In the genomic region with DNA sequence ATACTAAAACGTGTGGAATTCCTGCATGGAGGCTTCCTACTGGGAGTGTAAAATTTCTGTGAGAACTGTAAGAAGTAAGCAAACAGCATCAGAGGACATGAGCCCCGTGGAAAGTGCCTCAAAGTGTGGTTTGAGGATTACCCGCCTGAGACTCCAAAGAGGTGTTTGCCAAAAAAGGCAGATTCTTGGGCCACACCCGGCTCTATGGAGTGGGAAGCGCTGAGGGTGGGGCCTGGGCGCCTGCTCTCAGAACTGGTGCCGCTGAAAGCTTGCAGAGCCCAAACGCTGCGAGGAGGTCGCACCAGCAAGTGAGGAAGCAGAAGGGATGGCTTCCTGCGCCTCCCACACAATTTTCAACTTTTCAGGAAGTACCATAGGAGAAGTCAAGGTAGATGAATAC, we compare ENCODE assay signal across 8 cellular contexts. TPM values are rescaled to one million over a fixed set of nuclear protein-coding genes. Genes with fewer than 3 reads are reported as not detected.
DNase-seq lines count a peak whose midpoint lies in the region; ATAC-seq and TF ChIP-seq lines count a peak whose summit lies in the region.

No MANE protein-coding gene starts in this region.

- H2AK5ac ChIP-seq in IMR-90 (ENCODE audit: low read depth, low read length): no peak overlapping the region

- 80% methylated on average over 6 of the region's 11 CpGs; no CpG with 5 or more reads in 1 of the 2 experiments for WGBS in IMR-90 (ENCODE audit: extremely low coverage in 2 of 2, insufficient read length in 1 of 2), 2 experiments

- no peak overlapping the region for H3K9ac ChIP-seq in IMR-90 (ENCODE audit: low read depth, low read length)

- H4K91ac ChIP-seq in IMR-90 (ENCODE audit: insufficient read depth, low read depth, low read length): no peak overlapping the region; the same call in 1 of the 2 replicates

- no peak overlapping the region for H2BK15ac ChIP-seq in IMR-90 (ENCODE audit: low read depth, low read length)

- H3K27ac ChIP-seq in IMR-90 (ENCODE audit: insufficient read depth, low read length) (no peak overlapping the region), left ventricle myocardium inferior (replicated peaks) (peak overlapping the region; percentile 91)

- H3K23ac ChIP-seq in IMR-90 (ENCODE audit: low read depth, low read length): no peak overlapping the region

- H2AK9ac ChIP-seq in IMR-90 (replicated peaks; ENCODE audit: low read depth, low read length, poor library complexity): no peak overlapping the region

- H3K9me1 ChIP-seq in IMR-90 (ENCODE audit: insufficient read depth, low read length): no peaks in the 10 kb centered on the region

- no peak for TF ChIP-seq POLR2A in IMR-90 (IDR thresholded peaks at IDR 0.05; ENCODE audit: low read depth, low read length)

- H2BK120ac ChIP-seq in IMR-90 (ENCODE audit: low read depth, low read length): no peak overlapping the region

- H3K27me3 ChIP-seq in IMR-90 (ENCODE audit: control insufficient read depth, insufficient read depth, low read length) (no peaks in the 10 kb centered on the region; the same call in 1 of the 2 replicates), left ventricle myocardium inferior (ENCODE audit: low read depth) (no peaks in the 10 kb centered on the region)

- H3K18ac ChIP-seq in IMR-90 (ENCODE audit: low read depth, low read length): no peak overlapping the region

- no peak overlapping the region for H3K4me3 ChIP-seq in IMR-90 (ENCODE audit: insufficient read depth, low read depth, low read length)
- H3K4me3 ChIP-seq in left ventricle myocardium inferior: peak overlapping the region; percentile 50

- no peak overlapping the region for H3K56ac ChIP-seq in IMR-90 (ENCODE audit: extremely low read depth, insufficient read depth, low read length)

- no TSS peak for BruUV-seq in IMR-90 (replicated peaks; lab: Mats Ljungman, UMichigan)

- no peak overlapping the region for H3K14ac ChIP-seq in IMR-90 (replicated peaks; ENCODE audit: low read depth, low read length)

- DNase-seq in IMR-90: no peak
- DNase-seq in activated T-cell treated with anti-CD3 and anti-CD28 coated beads, Interleukin-2, amount 50 U/mL, for 1 hour: peak; percentile 32
- peak; percentile 73 for DNase-seq in left ventricle myocardium inferior
- DNase-seq in stimulated activated CD8-positive, alpha-beta memory T cell treated with anti-CD3 and anti-CD28 coated beads, Interleukin-4, amount 100 ng/mL, for 48 hours: peak; percentile 37
- no peak for DNase-seq in mucosa of gallbladder (ENCODE audit: low spot score)
- no peak for DNase-seq in GM13977 (ENCODE audit: low spot score)

- dilution Hi-C loops in IMR-90 (cut with HindIII; ENCODE audit: low sequenced_read_pairs, unreplicated experiment): no loop called here

- ATAC-seq in IMR-90 (ENCODE audit: low read depth): no peak
- no peak for ATAC-seq in HG03354 (IDR thresholded peaks at IDR 0.05; ENCODE audit: poor library complexity, severe bottlenecking, unreplicated experiment)
- no peak for ATAC-seq in GM19467 (IDR thresholded peaks at IDR 0.05; ENCODE audit: unreplicated experiment)

- no peak overlapping the region for H2BK20ac ChIP-seq in IMR-90 (ENCODE audit: low read depth, low read length)

- no peaks in the 10 kb centered on the region for H4K20me1 ChIP-seq in IMR-90 (ENCODE audit: insufficient read depth, low read length)

- H3K9me3 ChIP-seq in IMR-90 (ENCODE audit: control insufficient read depth, insufficient read depth, low read length) (no peaks in the 10 kb centered on the region), left ventricle myocardium inferior (replicated peaks) (no peaks in the 10 kb centered on the region)

- peak overlapping the region; percentile 92 to 98; a peak in 3 of 4 replicates for H4K8ac ChIP-seq in IMR-90 (ENCODE audit: low read depth in 2 of 2, low read length in 2 of 2)

- POLR2A ChIA-PET in IMR-90 (lab: Charles Lee; ENCODE audit: unreplicated experiment): no interaction called here

- H3K36me3 ChIP-seq in IMR-90 (ENCODE audit: control insufficient read depth, insufficient read depth, low read length) (no peaks in the 10 kb centered on the region), left ventricle myocardium inferior (no peaks in the 10 kb centered on the region)

- no peak for TF ChIP-seq CTCF in IMR-90 (conservative IDR thresholded peaks at IDR 0.05; ENCODE audit: low read depth, low read length)
- no peak for TF ChIP-seq CTCF in left ventricle myocardium inferior (IDR thresholded peaks at IDR 0.05; ENCODE audit: borderline replicate concordance)
- no peak for TF ChIP-seq CTCF in GM13977 (IDR thresholded peaks at IDR 0.05; ENCODE audit: extremely low read depth, insufficient read depth, missing control alignments)

- peak overlapping the region; percentile 77; the same call in 1 of the 2 replicates for H3K4ac ChIP-seq in IMR-90 (ENCODE audit: low read depth, low read length)

- no peak overlapping the region for H3K4me2 ChIP-seq in IMR-90 (ENCODE audit: low read depth, low read length)

- peak overlapping the region; percentile 57; the same call in 1 of the 2 replicates for H4K5ac ChIP-seq in IMR-90 (ENCODE audit: low read depth, low read length)

- H2BK5ac ChIP-seq in IMR-90 (ENCODE audit: low read depth, low read length, poor library complexity, severe bottlenecking): no peak overlapping the region

- H3K4me1 ChIP-seq in IMR-90 (ENCODE audit: control insufficient read depth, insufficient read depth, low read length) (peaks cover 2% of the 10 kb centered on the region), left ventricle myocardium inferior (peaks cover 20% of the 10 kb centered on the region)

- peak overlapping the region; percentile 73 for H2AFZ ChIP-seq in IMR-90 (replicated peaks; ENCODE audit: low read length, poor library complexity)

- CTCF ChIA-PET in IMR-90 (lab: Yijun Ruan, JAX): interaction anchor here (2.0 to 2.5 kb wide), 2 partner anchors 193 to 201 kb away, joined by 8 to 10 read pairs; no protein-coding TSS in a partner anchor

- in situ Hi-C loops in IMR-90 (cut with MboI; ENCODE audit: low sequenced_read_pairs) (no loop called here), GM13977 (cut with MboI; ENCODE audit: low pct_unique_long_range_greater_than_20kb, low sequenced_read_pairs, unreplicated experiment) (loop anchor here (5.0 kb wide), 1 partner anchor 195 kb away; no protein-coding TSS in a partner anchor)

- TF ChIP-seq RAD21 in IMR-90 (IDR thresholded peaks at IDR 0.05; ENCODE audit: low read length): no peak

- no peaks in the 10 kb centered on the region for H3K79me1 ChIP-seq in IMR-90 (ENCODE audit: low read depth in 1 of 2, low read length in 2 of 2)

- intact Hi-C loops in IMR-90 (cut with micrococcal nuclease) (no loop called here), left ventricle myocardium inferior (cut with micrococcal nuclease) (no loop called here)

TF ChIP-seq in IMR-90, 13 proteins besides CTCF, POLR2A, EP300 and RAD21:
- TF ChIP-seq FOS (IDR thresholded peaks at IDR 0.05; ENCODE audit: low read depth, low read length) (no peak), RFX5 (IDR thresholded peaks at IDR 0.05; ENCODE audit: low read depth, low read length) (no peak), SMC3 (IDR thresholded peaks at IDR 0.05; ENCODE audit: low read depth, low read length) (no peak), CHD1 (IDR thresholded peaks at IDR 0.05; ENCODE audit: low read depth, low read length) (no peak)

RNA-seq across cellular contexts. Expression of gene PSEN2, which starts 43.0 kb away (rescaled TPM):
- total RNA-seq in IMR-90 (2012; rRNA removed): 20.0 and 24.4 TPM in 2 replicates
- polyA plus RNA-seq in IMR-90 (2012; rRNA removed): 14.4 and 15.0 TPM in 2 replicates
- 10.8 and 14.7 TPM in 2 replicates for polyA plus RNA-seq in IMR-90 (2012; cell fraction: cytosol; rRNA removed)
- 25.2 and 30.9 TPM in 2 replicates for polyA plus RNA-seq in IMR-90 (2012; cell fraction: nucleus; rRNA removed; ENCODE audit: low replicate concordance)
- 16.6 TPM for total RNA-seq in left ventricle myocardium inferior
- total RNA-seq in mucosa of gallbladder: 35.2 TPM

Comparison
In these comparisons a context has a peak if more than half of its experiments do, and no peak if none do; other contexts are left out.
1. DNase-seq: peak in activated T-cell treated with anti-CD3 and anti-CD28 coated beads, Interleukin-2, amount 50 U/mL, for 1 hour (single experiment), left ventricle myocardium inferior (single experiment) and stimulated activated CD8-positive, alpha-beta memory T cell treated with anti-CD3 and anti-CD28 coated beads, Interleukin-4, amount 100 ng/mL, for 48 hours (single experiment); none in IMR-90 (single experiment), mucosa of gallbladder (single experiment) and GM13977 (single experiment).